ENCODE assay signal across 8 cellular contexts in genomic region chr6:142885182-142885867, GRCh38. TPM values are rescaled to one million over a fixed set of nuclear protein-coding genes. Genes with fewer than 3 reads are reported as not detected.
DNase-seq lines count a peak whose midpoint lies in the region; ATAC-seq, FAIRE-seq and TF ChIP-seq lines count a peak whose summit lies in the region.

No MANE protein-coding gene starts in this region.

- H2AFZ ChIP-seq in IMR-90 (replicated peaks; ENCODE audit: low read length, poor library complexity): peak overlapping the region; percentile 62

- peak overlapping the region; percentile 81 for H3K4me2 ChIP-seq in IMR-90 (ENCODE audit: low read depth, low read length)

- peak overlapping the region; percentile 28 for H3K18ac ChIP-seq in IMR-90 (ENCODE audit: low read depth, low read length)

- H4K20me1 ChIP-seq in IMR-90 (ENCODE audit: insufficient read depth, low read length): no peaks in the 10 kb centered on the region; the same call in 1 of the 2 replicates

- H3K14ac ChIP-seq in IMR-90 (replicated peaks; ENCODE audit: low read depth, low read length): peak overlapping the region; percentile 39; the same call in 1 of the 2 replicates

- 0 out of 3 replicates have a peak overlapping the region, but pooled peaks have one; percentile 86 for H2BK15ac ChIP-seq in IMR-90 (ENCODE audit: low read depth, low read length)

- peak; percentile 41; the same call in 1 of the 2 replicates for TF ChIP-seq POLR2A in IMR-90 (IDR thresholded peaks at IDR 0.05; ENCODE audit: low read depth, low read length)

- H4K8ac ChIP-seq in IMR-90 (ENCODE audit: low read depth in 2 of 2, low read length in 2 of 2): peak overlapping the region; percentile 53 to 54; a peak in 1 of 4 replicates

- no peak overlapping the region for H2AK9ac ChIP-seq in IMR-90 (replicated peaks; ENCODE audit: low read depth, low read length, poor library complexity)

- FAIRE-seq in D721Med (lab: Jason Lieb, UNC): no peak

- H3K9me3 ChIP-seq in IMR-90 (ENCODE audit: control insufficient read depth, insufficient read depth, low read length) (no peaks in the 10 kb centered on the region), WERI-Rb-1 (ENCODE audit: severe bottlenecking) (no peaks in the 10 kb centered on the region)

- peaks cover 9% of the 10 kb centered on the region for H3K4me1 ChIP-seq in IMR-90 (ENCODE audit: control insufficient read depth, insufficient read depth, low read length)

- H3K27ac ChIP-seq in IMR-90 (ENCODE audit: insufficient read depth, low read length) (peak overlapping the region; percentile 78), WERI-Rb-1 (no peak overlapping the region), dorsolateral prefrontal cortex (peak overlapping the region in 50 of 59 donors; percentile 2 to 82 (median 54)), substantia nigra (ENCODE audit: low read depth, low read length, poor library complexity, severe bottlenecking) (peak overlapping the region; percentile 39)

- dilution Hi-C loops in IMR-90 (cut with HindIII; ENCODE audit: low sequenced_read_pairs, unreplicated experiment): no loop called here

- H2BK20ac ChIP-seq in IMR-90 (ENCODE audit: low read depth, low read length): peak overlapping the region; percentile 70; the same call in 1 of the 2 replicates

- intact Hi-C loops in IMR-90 (cut with micrococcal nuclease): loop anchor here (1.0 to 5.0 kb wide), 3 partner anchors 59 to 542 kb away; no protein-coding TSS in a partner anchor
- intact Hi-C loops in dorsolateral prefrontal cortex (cut with DNase I): loop anchor here in 1 of 2 donors (5.0 kb wide), 2 partner anchors 57 to 193 kb away; no protein-coding TSS in a partner anchor

- 50% methylated on average over 2 of the region's 10 CpGs; no CpG with 5 or more reads in 1 of the 2 experiments for WGBS in IMR-90 (ENCODE audit: extremely low coverage in 2 of 2, insufficient read length in 1 of 2), 2 experiments

- H3K27me3 ChIP-seq in GM06990 (replicated peaks; ENCODE audit: control insufficient read depth, insufficient read depth, low read length): no peaks in the 10 kb centered on the region
- no peaks in the 10 kb centered on the region for H3K27me3 ChIP-seq in IMR-90 (ENCODE audit: control insufficient read depth, insufficient read depth, low read length)
- no peaks in the 10 kb centered on the region for H3K27me3 ChIP-seq in WERI-Rb-1 (ENCODE audit: insufficient read depth, low read depth, severe bottlenecking)
- H3K27me3 ChIP-seq in dorsolateral prefrontal cortex: no peaks in the 10 kb centered on the region

- peak overlapping the region; percentile 34; the same call in 1 of the 2 replicates for H3K23ac ChIP-seq in IMR-90 (ENCODE audit: low read depth, low read length)

- peak overlapping the region; percentile 72 for H3K4ac ChIP-seq in IMR-90 (ENCODE audit: low read depth, low read length)

- peak overlapping the region; percentile 74 for H2BK120ac ChIP-seq in IMR-90 (ENCODE audit: low read depth, low read length)

- POLR2A ChIA-PET in IMR-90 (lab: Charles Lee; ENCODE audit: unreplicated experiment): no interaction called here

- in situ Hi-C loops in IMR-90 (cut with MboI; ENCODE audit: low sequenced_read_pairs): no loop called here

- ATAC-seq in GM21737 (IDR thresholded peaks at IDR 0.05; ENCODE audit: unreplicated experiment) (peak; percentile 71), IMR-90 (ENCODE audit: low read depth) (peak; percentile 86)

- CTCF ChIA-PET in IMR-90 (lab: Yijun Ruan, JAX): interaction anchor here (0.7 to 1.0 kb wide), 2 partner anchors 13 to 148 kb away, joined by 3 read pairs; no protein-coding TSS in a partner anchor

- H4K5ac ChIP-seq in IMR-90 (ENCODE audit: low read depth, low read length): no peak overlapping the region

- no peaks in the 10 kb centered on the region for H3K9me1 ChIP-seq in IMR-90 (ENCODE audit: insufficient read depth, low read length)

- TF ChIP-seq CTCF in GM06990 (IDR thresholded peaks at IDR 0.05; ENCODE audit: insufficient read depth, low read length, poor library complexity, severe bottlenecking) (no peak), IMR-90 (conservative IDR thresholded peaks at IDR 0.05; ENCODE audit: low read depth, low read length) (no peak), WERI-Rb-1 (IDR thresholded peaks at IDR 0.05; ENCODE audit: low read depth, low read length) (no peak), dorsolateral prefrontal cortex (IDR thresholded peaks at IDR 0.05 in 54 of 56, conservative IDR thresholded peaks at IDR 0.05 in 2 of 56; ENCODE audit: low read depth in 1 of 56, partially characterized antibody in 56 of 56) (no peak), D721Med (IDR thresholded peaks at IDR 0.05; ENCODE audit: insufficient read depth, missing control alignments) (no peak)

- H3K36me3 ChIP-seq in GM06990 (ENCODE audit: control insufficient read depth, insufficient read depth, low read length) (no peaks in the 10 kb centered on the region), IMR-90 (ENCODE audit: control insufficient read depth, insufficient read depth, low read length) (no peaks in the 10 kb centered on the region), WERI-Rb-1 (no peaks in the 10 kb centered on the region)

- H3K4me3 ChIP-seq in GM06990 (replicated peaks; ENCODE audit: low read depth, low read length) (peak overlapping the region; percentile 62), IMR-90 (ENCODE audit: insufficient read depth, low read depth, low read length) (peak overlapping the region; percentile 39), WERI-Rb-1 (ENCODE audit: low read depth, low read length) (peak overlapping the region; percentile 32), dorsolateral prefrontal cortex (peak overlapping the region in 58 of 59 donors; percentile 3 to 61 (median 48))

- peak overlapping the region; percentile 84 for H2BK5ac ChIP-seq in IMR-90 (ENCODE audit: low read depth, low read length, poor library complexity, severe bottlenecking)

- peak; percentile 25; the same call in 1 of the 2 replicates for TF ChIP-seq RAD21 in IMR-90 (IDR thresholded peaks at IDR 0.05; ENCODE audit: low read length)

- no TSS peak for BruUV-seq in IMR-90 (replicated peaks; lab: Mats Ljungman, UMichigan)

- peaks cover 35 to 67% of the 10 kb centered on the region in 2 experiments for H3K79me1 ChIP-seq in IMR-90 (ENCODE audit: low read depth in 1 of 2, low read length in 2 of 2)

- H3K56ac ChIP-seq in IMR-90 (ENCODE audit: extremely low read depth, insufficient read depth, low read length): no peak overlapping the region; the same call in 1 of the 2 replicates

- peak overlapping the region; percentile 71 for H2AK5ac ChIP-seq in IMR-90 (ENCODE audit: low read depth, low read length)

- peak overlapping the region; percentile 52; the same call in 1 of the 2 replicates for H3K9ac ChIP-seq in IMR-90 (ENCODE audit: low read depth, low read length)

- H4K91ac ChIP-seq in IMR-90 (ENCODE audit: insufficient read depth, low read depth, low read length): 0 out of 2 replicates have a peak overlapping the region, but pooled peaks have one; percentile 19

- DNase-seq in GM06990 (ENCODE audit: extremely low read depth, insufficient read length) (peak; percentile 63), IMR-90 (peak; percentile 99), WERI-Rb-1 (no peak), dorsolateral prefrontal cortex (no peak), medulla oblongata (ENCODE audit: extremely low spot score) (peak; percentile 69), substantia nigra (lab: John Stamatoyannopoulos, UW) (peak in 7 of 49 donors; percentile 17 to 53 (median 36)), D721Med (ENCODE audit: insufficient read length, low spot score) (no peak)

TF ChIP-seq in IMR-90, 13 proteins besides CTCF, POLR2A, EP300 and RAD21:
- TF ChIP-seq MAFK (IDR thresholded peaks at IDR 0.05; ENCODE audit: low read depth, low read length) (no peak), CEBPB (IDR thresholded peaks at IDR 0.05; ENCODE audit: low read depth, low read length) (peak; percentile 90), FOS (IDR thresholded peaks at IDR 0.05; ENCODE audit: low read depth, low read length) (peak; percentile 89), MAZ (IDR thresholded peaks at IDR 0.05; ENCODE audit: borderline replicate concordance, low read depth, low read length) (peak; percentile 73; the same call in 1 of the 2 replicates), BHLHE40 (IDR thresholded peaks at IDR 0.05; ENCODE audit: low read depth, low read length) (peak; percentile 62; the same call in 1 of the 2 replicates), RCOR1 (IDR thresholded peaks at IDR 0.05; ENCODE audit: insufficient replicate concordance, low read length) (no peak)

RNA-seq across cellular contexts. Expression of gene HIVEP2, which starts 59.7 kb away (rescaled TPM):
- 11.1 and 11.3 TPM in 2 replicates for total RNA-seq in IMR-90 (2012; rRNA removed)
- polyA plus RNA-seq in IMR-90 (2012; rRNA removed): 4.2 and 4.3 TPM in 2 replicates
- 1.4 and 1.5 TPM in 2 replicates for polyA plus RNA-seq in IMR-90 (2012; cell fraction: cytosol; rRNA removed)
- polyA plus RNA-seq in IMR-90 (2012; cell fraction: nucleus; rRNA removed; ENCODE audit: low replicate concordance): 2.9 and 6.6 TPM in 2 replicates
- 100 to 1,000 TPM in 29 of 120 experiments, 10 to 100 TPM in 91; 50.6 to 123 (median 88.5) TPM for total RNA-seq in dorsolateral prefrontal cortex

Comparison
In these comparisons a context has a peak if more than half of its experiments do, and no peak if none do; other contexts are left out.
1. DNase-seq: peak in GM06990 (single experiment), IMR-90 (single experiment) and medulla oblongata (single experiment); none in WERI-Rb-1 (single experiment), dorsolateral prefrontal cortex (0 of 10) and D721Med (single experiment).
2. Peak in every context shown above with its lines, with median percentiles within 50 percentile points of each other: H3K4me3 ChIP-seq.